In the genomic region with DNA sequence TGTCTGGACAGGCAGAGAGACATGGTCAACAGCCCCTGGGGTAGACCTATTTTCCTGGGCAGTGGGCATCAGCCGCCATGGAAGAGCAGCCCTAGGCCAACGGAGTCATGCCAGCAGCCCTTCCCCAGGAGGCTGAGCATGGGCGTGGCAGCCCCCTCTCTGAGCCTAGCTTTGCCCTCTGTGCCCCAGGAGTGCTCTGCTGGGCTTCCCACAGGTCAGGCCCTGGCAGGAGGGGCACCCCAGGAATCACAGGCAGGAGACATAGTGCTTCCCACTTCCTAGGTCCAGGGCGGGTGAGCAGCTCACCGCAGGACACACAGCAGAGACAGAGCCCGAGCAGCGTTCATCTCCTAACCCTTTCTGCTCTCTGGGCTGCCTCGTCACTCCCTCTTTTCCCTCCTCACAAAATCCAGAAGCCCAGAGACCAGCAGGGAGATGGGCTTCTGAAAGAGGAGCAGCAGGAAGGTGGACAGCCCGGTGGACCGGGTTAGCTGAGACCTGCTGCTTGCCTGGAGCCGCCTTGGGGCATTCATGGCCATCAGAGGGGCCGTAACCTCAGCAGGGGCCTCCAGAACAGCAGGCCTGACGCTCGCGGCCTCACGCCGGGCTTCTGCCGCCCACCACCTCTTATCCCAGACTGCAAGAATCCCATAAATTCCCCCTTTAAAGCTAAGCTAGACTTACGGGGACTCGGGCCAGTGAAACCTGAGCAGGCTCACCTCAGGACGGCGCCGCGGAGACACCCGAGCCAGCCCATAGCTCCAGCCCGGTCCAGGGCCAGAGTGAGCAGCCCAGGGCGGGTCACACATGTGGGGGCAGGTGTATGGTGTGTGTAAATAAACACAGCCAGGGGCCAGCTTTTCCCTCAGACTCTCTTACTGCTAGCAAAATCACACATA, we compare ENCODE assay signal across 21 cellular contexts.
DNase-seq lines count a peak whose midpoint lies in the region; TF ChIP-seq lines count a peak whose summit lies in the region.
"Had no signal": no experiment of that assay in that cellular context is flagged by ENCODE, and none has a peak within 500 bp of the region (broad histone marks: within the 10 kb centered on the region; RNA-seq: fewer than 3 reads in every experiment).

No MANE protein-coding gene starts in this region.

- CTCF ChIA-PET in HEK293T (lab: Yijun Ruan, JAX) = no interaction called here

- no peaks in the 10 kb centered on the region for H3K36me3 ChIP-seq in H7 (replicated peaks; ENCODE audit: control insufficient read depth, insufficient read depth, low read length)
- H3K36me3 ChIP-seq: esophagus muscularis mucosa, HAP-1 had no signal

- POLR2A ChIA-PET in HEK293T (lab: Yijun Ruan, JAX) = no interaction called here

- H3K4me3 ChIP-seq in H7 (ENCODE audit: insufficient read depth, low read depth, low read length) = no peak overlapping the region
- H3K4me3 ChIP-seq: esophagus muscularis mucosa, HAP-1 had no signal

- peak; percentile 79 for DNase-seq in H7
- peak; percentile 25 for DNase-seq in HEK293T (ENCODE audit: extremely low spot score)
- peak; percentile 61 for DNase-seq in iPS-NIHi11 (ENCODE audit: low spot score)
- DNase-seq in posterior vena cava (ENCODE audit: low spot score) = peak; percentile 72
- no peak for DNase-seq in OCI-M2 (lab: John Stamatoyannopoulos, UW; ENCODE audit: unreplicated experiment)
- DNase-seq in COLO829 (ENCODE audit: low spot score) = no peak
- DNase-seq in DMS79 (lab: John Stamatoyannopoulos, UW) = no peak
- DNase-seq: activated CD4-positive, alpha-beta T cell treated with anti-CD3 and anti-CD28 coated beads for 1 hour; activated naive CD8-positive, alpha-beta T cell treated with anti-CD3 and anti-CD28 coated beads for 36 hours; CD4-positive, CD25-positive, alpha-beta regulatory T cell; cerebellar nuclear complex; effector memory CD8-positive, alpha-beta T cell; GDM1; NCI-H1694; PC-3; SHP77; stimulated activated CD4-positive, alpha-beta T cell treated with anti-CD3 and anti-CD28 coated beads, Interleukin-1b, Interleukin-23, amount 100 ng/mL, for 48 hours; stimulated activated naive B cell treated with anti-CD40 and anti-IgM and Interleukin-4, amounts not matched to agents 10 μg/mL and 1 μg/mL and 100 μg/mL, for 72 hours; T-helper 1 cell had no signal

- intact Hi-C loops in posterior vena cava (cut with DNase I) = no loop called here

- peaks cover 6% of the 10 kb centered on the region for H3K27me3 ChIP-seq in H7 (ENCODE audit: control insufficient read depth, insufficient read depth, low read length)
- H3K27me3 ChIP-seq: esophagus muscularis mucosa had no signal

TF ChIP-seq in HEK293T, 16 proteins besides CTCF, POLR2A, EP300 and RAD21:
- no peak for TF ChIP-seq CTBP1 (IDR thresholded peaks at IDR 0.05; ENCODE audit: borderline replicate concordance)
- no peak for TF ChIP-seq ELF4 (IDR thresholded peaks at IDR 0.05)
- TF ChIP-seq TARDBP (IDR thresholded peaks at IDR 0.05) = no peak
- TF ChIP-seq LEF1 (IDR thresholded peaks at IDR 0.05; ENCODE audit: borderline replicate concordance) = no peak
- no peak for TF ChIP-seq HDGF (IDR thresholded peaks at IDR 0.05; ENCODE audit: borderline replicate concordance)
- no peak for TF ChIP-seq ARNT (IDR thresholded peaks at IDR 0.05)
- TF ChIP-seq SUZ12 (IDR thresholded peaks at IDR 0.05) = no peak
- no peak for TF ChIP-seq BHLHE40 (IDR thresholded peaks at IDR 0.05; ENCODE audit: borderline replicate concordance)
- no peak for TF ChIP-seq SP1 (IDR thresholded peaks at IDR 0.05)
- no peak for TF ChIP-seq L3MBTL2 (conservative IDR thresholded peaks at IDR 0.05)
- TF ChIP-seq FOXK2 (IDR thresholded peaks at IDR 0.05) = no peak
- TF ChIP-seq FOXA1 (IDR thresholded peaks at IDR 0.05) = no peak
- TF ChIP-seq, protein P1, sequence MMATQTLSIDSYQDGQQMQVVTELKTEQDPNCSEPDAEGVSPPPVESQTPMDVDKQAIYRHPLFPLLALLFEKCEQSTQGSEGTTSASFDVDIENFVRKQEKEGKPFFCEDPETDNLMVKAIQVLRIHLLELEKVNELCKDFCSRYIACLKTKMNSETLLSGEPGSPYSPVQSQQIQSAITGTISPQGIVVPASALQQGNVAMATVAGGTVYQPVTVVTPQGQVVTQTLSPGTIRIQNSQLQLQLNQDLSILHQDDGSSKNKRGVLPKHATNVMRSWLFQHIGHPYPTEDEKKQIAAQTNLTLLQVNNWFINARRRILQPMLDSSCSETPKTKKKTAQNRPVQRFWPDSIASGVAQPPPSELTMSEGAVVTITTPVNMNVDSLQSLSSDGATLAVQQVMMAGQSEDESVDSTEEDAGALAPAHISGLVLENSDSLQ (IDR thresholded peaks at IDR 0.05) = no peak
- TF ChIP-seq FOXM1 (IDR thresholded peaks at IDR 0.05; ENCODE audit: borderline replicate concordance) = no peak
- TF ChIP-seq NFRKB (IDR thresholded peaks at IDR 0.05) = no peak
- TF ChIP-seq ZNF384 (IDR thresholded peaks at IDR 0.05) = no peak

Comparison
In these comparisons a context has a peak if more than half of its experiments do, and no peak if none do; other contexts are left out.
1. DNase-seq: peak in H7 (single experiment), HEK293T (single experiment), iPS-NIHi11 (single experiment) and posterior vena cava (single experiment); none in OCI-M2 (single experiment), COLO829 (single experiment) and DMS79 (single experiment).